ENCODE assay signal across 8 cellular contexts in genomic region chr1:204806943-204807624, GRCh38.
DNase-seq lines count a peak whose midpoint lies in the region; ATAC-seq and TF ChIP-seq lines count a peak whose summit lies in the region.

No MANE protein-coding gene starts in this region.

- peak overlapping the region; percentile 88 for H3K27ac Mint-ChIP-seq in activated CD8-positive, alpha-beta T cell treated with anti-CD3 and anti-CD28 coated beads, Interleukin-2, amount 10 ng/mL, durations not matched to agents 7 days and 5 days

- no peaks in the 10 kb centered on the region for H3K9me3 Mint-ChIP-seq in activated CD8-positive, alpha-beta T cell treated with anti-CD3 and anti-CD28 coated beads, Interleukin-2, amount 10 ng/mL, durations not matched to agents 7 days and 5 days (ENCODE audit: insufficient read depth)

- peaks cover 11% of the 10 kb centered on the region for H3K27me3 Mint-ChIP-seq in activated CD8-positive, alpha-beta T cell treated with anti-CD3 and anti-CD28 coated beads, Interleukin-2, amount 10 ng/mL, durations not matched to agents 7 days and 5 days (ENCODE audit: low read depth)

- DNase-seq in CD1c-positive myeloid dendritic cell (ENCODE audit: extremely low spot score) (peak; percentile 86), GM20000 (ENCODE audit: low spot score) (peak; percentile 90), HPDE6-E6E7 (ENCODE audit: extremely low spot score) (peak; percentile 91), NCI-H82 treated with DMSO at 0.1 percent for 48 hours (lab: John Stamatoyannopoulos, UW; ENCODE audit: unreplicated experiment) (peak; percentile 87), medulla oblongata (ENCODE audit: extremely low spot score) (peak; percentile 93)
- peak; percentile 90 for DNase-seq in activated CD8-positive, alpha-beta T cell treated with anti-CD3 and anti-CD28 coated beads, Interleukin-2, amount 10 ng/mL, durations not matched to agents 7 days and 5 days
- DNase-seq in effector CD4-positive, alpha-beta T cell: peak; percentile 75
- DNase-seq in stimulated activated CD4-positive, alpha-beta T cell treated with anti-CD3 and anti-CD28 coated beads, TNF-alpha, amount 100 ng/mL, for 4 hours (ENCODE audit: low read depth in 3 of 3): peak; percentile 72 to 73 (median 73)

- POLR2A ChIA-PET in activated CD8-positive, alpha-beta T cell treated with anti-CD3 and anti-CD28 coated beads, Interleukin-2, amount 10 ng/mL, durations not matched to agents 7 days and 5 days (lab: Charles Lee): interaction anchor here (1.0 kb wide), 4 partner anchors 14 to 301 kb away, joined by 3 to 4 read pairs (median 3); no protein-coding TSS in a partner anchor

- CTCF ChIA-PET in activated CD8-positive, alpha-beta T cell treated with anti-CD3 and anti-CD28 coated beads, Interleukin-2, amount 10 ng/mL, durations not matched to agents 7 days and 5 days (lab: Charles Lee): interaction anchor here (0.6 to 10.0 kb wide), 133 partner anchors 11 to 946 kb away, joined by 3 to 218 read pairs (median 5); partner anchors contain the start of genes MDM4, PIK3C2B, REN and SNRPE

- no peaks in the 10 kb centered on the region for H3K36me3 Mint-ChIP-seq in activated CD8-positive, alpha-beta T cell treated with anti-CD3 and anti-CD28 coated beads, Interleukin-2, amount 10 ng/mL, durations not matched to agents 7 days and 5 days (ENCODE audit: low read depth)

- ATAC-seq in activated CD8-positive, alpha-beta T cell treated with anti-CD3 and anti-CD28 coated beads, Interleukin-2, amount 10 ng/mL, durations not matched to agents 7 days and 5 days: peak; percentile 96

- H3K4me3 Mint-ChIP-seq in activated CD8-positive, alpha-beta T cell treated with anti-CD3 and anti-CD28 coated beads, Interleukin-2, amount 10 ng/mL, durations not matched to agents 7 days and 5 days: peak overlapping the region; percentile 78

- peak; percentile 98 for TF ChIP-seq CTCF in GM20000 (IDR thresholded peaks at IDR 0.05; ENCODE audit: extremely low read depth, missing control alignments)

- peaks cover 25% of the 10 kb centered on the region for H3K4me1 Mint-ChIP-seq in activated CD8-positive, alpha-beta T cell treated with anti-CD3 and anti-CD28 coated beads, Interleukin-2, amount 10 ng/mL, durations not matched to agents 7 days and 5 days (ENCODE audit: low read depth)

Comparison
In these comparisons a context has a peak if more than half of its experiments do, and no peak if none do; other contexts are left out.
1. Peak in every context shown above with its lines: DNase-seq and ATAC-seq.